ENCODE assay signal across 8 cellular contexts in the genomic region with DNA sequence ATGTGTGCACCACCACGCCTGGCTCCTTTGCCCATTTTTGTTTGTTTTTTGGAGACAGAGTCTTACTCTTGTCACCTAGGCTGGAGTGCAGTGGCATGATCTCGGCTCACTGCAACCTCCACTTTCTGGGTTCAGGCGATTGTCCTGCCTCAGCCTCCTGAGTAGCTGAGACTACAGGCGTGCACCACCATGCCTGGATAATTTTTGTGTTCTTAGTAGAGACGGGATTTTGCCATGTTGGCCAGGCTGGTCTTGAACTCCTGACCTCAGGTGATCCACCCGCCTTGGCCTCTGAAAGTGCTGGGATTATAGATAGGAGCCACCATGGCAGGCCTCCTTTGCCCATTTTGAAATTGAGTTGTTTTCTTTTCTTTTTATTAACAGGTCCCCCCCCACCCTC.
A peak's percentile ranks its signal among the peaks of the same experiment; 100 is the strongest.
DNase-seq lines count a peak whose midpoint lies in the region; ATAC-seq and TF ChIP-seq lines count a peak whose summit lies in the region.
"Not testable (repeated sequence)": the region's sequence is repeated elsewhere in the genome, so short reads cannot be mapped to it uniquely, and the experiment has no call there.

No MANE protein-coding gene starts in this region.

- not testable (repeated sequence) for H3K9me2 ChIP-seq in GM23338 (ENCODE audit: insufficient read depth)

- TF ChIP-seq POLR2A in spleen (IDR thresholded peaks at IDR 0.05); vagina (IDR thresholded peaks at IDR 0.05): not testable (repeated sequence)

- peak overlapping the region; percentile 13; the same call in 1 of the 2 replicates for H3K4me3 ChIP-seq in GM23338
- peak overlapping the region; percentile 57 for H3K4me3 ChIP-seq in endodermal cell (ENCODE audit: low read length)
- not testable (repeated sequence) for H3K4me3 ChIP-seq in right atrium auricular region; lower lobe of right lung; neuronal stem cell (ENCODE audit: low read length in 2 of 2); spleen; vagina

- 69% methylated on average over 6 of the region's 6 CpGs for WGBS in endodermal cell (ENCODE audit: insufficient coverage in 1 of 2, insufficient read length in 1 of 2), 2 experiments
- no CpG with 5 or more reads among the region's 6 CpGs for WGBS in neuronal stem cell (ENCODE audit: extremely low coverage in 2 of 2, insufficient read length in 2 of 2, insufficient replicate concordance in 1 of 2), 2 donors
- WGBS in spleen, 5 donors = 59 to 71% (median 60%) methylated on average over 6 of the region's 6 CpGs

- H3K4me1 Mint-ChIP-seq in GM23338; activated CD4-positive, alpha-beta memory T cell treated with anti-CD3 and anti-CD28 coated beads for 36 hours (ENCODE audit: low read depth); endodermal cell: not testable (repeated sequence)

- not testable (repeated sequence) for H2BK5ac ChIP-seq in neuronal stem cell (ENCODE audit: low read length)

- ATAC-seq in GM23338 = not testable (repeated sequence)
- peak; percentile 1 to 4 for ATAC-seq in lower lobe of right lung

- H3K27ac Mint-ChIP-seq in GM23338; activated CD4-positive, alpha-beta memory T cell treated with anti-CD3 and anti-CD28 coated beads for 36 hours; endodermal cell: not testable (repeated sequence)

- not testable (repeated sequence) for H2BK12ac ChIP-seq in neuronal stem cell (ENCODE audit: low read length)

- H3F3A ChIP-seq in GM23338 (replicated peaks; ENCODE audit: low read depth) = not testable (repeated sequence)

- CTCF ChIA-PET in activated CD4-positive, alpha-beta memory T cell treated with anti-CD3 and anti-CD28 coated beads for 36 hours (lab: Charles Lee) = not testable (repeated sequence)

- H2AFZ ChIP-seq in GM23338; neuronal stem cell (ENCODE audit: low read length): not testable (repeated sequence)

- not testable (repeated sequence) for H3K18ac ChIP-seq in neuronal stem cell (ENCODE audit: low read length)

- H3K9me3 Mint-ChIP-seq in GM23338; activated CD4-positive, alpha-beta memory T cell treated with anti-CD3 and anti-CD28 coated beads for 36 hours; endodermal cell: not testable (repeated sequence)

- peak overlapping the region; percentile 3 for H3K23ac ChIP-seq in neuronal stem cell (ENCODE audit: low read depth, low read length, poor library complexity)

- not testable (repeated sequence) for H3K4me2 ChIP-seq in GM23338; neuronal stem cell (ENCODE audit: insufficient read depth, low read length, poor library complexity, severe bottlenecking)

- H3K36me3 ChIP-seq in GM23338 (ENCODE audit: insufficient read depth) = peaks cover 25% of the 10 kb centered on the region
- not testable (repeated sequence) for H3K36me3 ChIP-seq in endodermal cell (ENCODE audit: control insufficient read depth, insufficient read depth, low read length); right atrium auricular region; lower lobe of right lung; neuronal stem cell (replicated peaks in 1 of 2; ENCODE audit: control insufficient read depth in 2 of 2, insufficient read depth in 2 of 2, low read length in 2 of 2); spleen; vagina

- not testable (repeated sequence) for H4K20me1 ChIP-seq in GM23338 (replicated peaks; ENCODE audit: insufficient read depth)

- intact Hi-C loops in activated CD4-positive, alpha-beta memory T cell treated with anti-CD3 and anti-CD28 coated beads for 36 hours (cut with micrococcal nuclease); lower lobe of right lung (cut with DNase I); spleen (cut with DNase I; ENCODE audit: low total_unique reads); vagina (cut with DNase I): not testable (repeated sequence)

- H2BK120ac ChIP-seq in neuronal stem cell (ENCODE audit: low read depth, low read length) = not testable (repeated sequence)

- not testable (repeated sequence) for H3K9ac ChIP-seq in endodermal cell (ENCODE audit: extremely low read depth, low read length, poor library complexity, severe bottlenecking); neuronal stem cell (ENCODE audit: low read depth, low read length, poor library complexity)

- not testable (repeated sequence) for DNase-seq in GM23338 (ENCODE audit: low spot score); endodermal cell; neuronal stem cell (ENCODE audit: low spot score)
- peak; percentile 15 for DNase-seq in activated CD4-positive, alpha-beta memory T cell treated with anti-CD3 and anti-CD28 coated beads for 36 hours
- DNase-seq in right atrium auricular region (ENCODE audit: low spot score) = peak; percentile 76
- DNase-seq in lower lobe of right lung = peak; percentile 54
- peak; percentile 79 for DNase-seq in spleen
- peak; percentile 94 to 100 for DNase-seq in vagina (ENCODE audit: extremely low spot score in 2 of 2)

- not testable (repeated sequence) for H3K27ac ChIP-seq in GM23338 (ENCODE audit: low read depth); endodermal cell (ENCODE audit: low read depth, low read length); right atrium auricular region; lower lobe of right lung; neuronal stem cell (replicated peaks; ENCODE audit: low read length); spleen; vagina

- H3K4me1 ChIP-seq in GM23338 (ENCODE audit: insufficient read depth); endodermal cell (ENCODE audit: control insufficient read depth, insufficient read depth, low read length); right atrium auricular region; lower lobe of right lung; neuronal stem cell (ENCODE audit: control insufficient read depth in 2 of 2, insufficient read depth in 1 of 2, low read depth in 1 of 2, low read length in 2 of 2); spleen; vagina: not testable (repeated sequence)

- H4K91ac ChIP-seq in neuronal stem cell (ENCODE audit: low read depth, low read length, poor library complexity) = not testable (repeated sequence)

- H3K79me2 ChIP-seq in GM23338 (replicated peaks; ENCODE audit: insufficient read depth) = not testable (repeated sequence)

- not testable (repeated sequence) for H3K36me3 Mint-ChIP-seq in GM23338 (ENCODE audit: low read depth); activated CD4-positive, alpha-beta memory T cell treated with anti-CD3 and anti-CD28 coated beads for 36 hours; endodermal cell (ENCODE audit: low read depth)

- not testable (repeated sequence) for H3K4me3 Mint-ChIP-seq in GM23338; activated CD4-positive, alpha-beta memory T cell treated with anti-CD3 and anti-CD28 coated beads for 36 hours; endodermal cell

- not testable (repeated sequence) for TF ChIP-seq CTCF in GM23338 (conservative IDR thresholded peaks at IDR 0.05; ENCODE audit: low read depth in 2 of 2); endodermal cell (conservative IDR thresholded peaks at IDR 0.05); right atrium auricular region (IDR thresholded peaks at IDR 0.05); lower lobe of right lung (IDR thresholded peaks at IDR 0.05); spleen (IDR thresholded peaks at IDR 0.05 in 8 of 11, conservative IDR thresholded peaks at IDR 0.05 in 3 of 11); vagina (IDR thresholded peaks at IDR 0.05)

- H3K9me3 ChIP-seq in endodermal cell (ENCODE audit: control insufficient read depth, low read length) (peaks cover 86% of the 10 kb centered on the region), right atrium auricular region (peaks cover 0 to 18% of the 10 kb centered on the region in 2 donors), lower lobe of right lung (peaks cover 16% of the 10 kb centered on the region), neuronal stem cell (replicated peaks in 1 of 2; ENCODE audit: control insufficient read depth in 2 of 2, insufficient read depth in 1 of 2, low read depth in 1 of 2, low read length in 2 of 2) (peaks cover 0 to 23% of the 10 kb centered on the region in 2 donors), spleen (peaks cover 12 to 76% (median 66%) of the 10 kb centered on the region in 8 donors)
- not testable (repeated sequence) for H3K9me3 ChIP-seq in vagina

- not testable (repeated sequence) for H3K79me1 ChIP-seq in neuronal stem cell (ENCODE audit: low read depth, low read length)

- H3K27me3 ChIP-seq in GM23338 (ENCODE audit: insufficient read depth); endodermal cell (ENCODE audit: control insufficient read depth, insufficient read depth, low read length, poor library complexity, severe bottlenecking); right atrium auricular region; lower lobe of right lung (ENCODE audit: low read depth); neuronal stem cell (ENCODE audit: control insufficient read depth in 3 of 3, insufficient read depth in 3 of 3, low read depth in 1 of 3, low read length in 3 of 3); spleen (replicated peaks in 1 of 7); vagina: not testable (repeated sequence)

- H3K27me3 Mint-ChIP-seq in GM23338 (ENCODE audit: insufficient read depth, low read depth, poor library complexity); activated CD4-positive, alpha-beta memory T cell treated with anti-CD3 and anti-CD28 coated beads for 36 hours; endodermal cell (ENCODE audit: insufficient read depth): not testable (repeated sequence)

- not testable (repeated sequence) for H2BK15ac ChIP-seq in neuronal stem cell (ENCODE audit: low read length)

- H3K14ac ChIP-seq in neuronal stem cell (ENCODE audit: low read length) = not testable (repeated sequence)

- H2AK5ac ChIP-seq in neuronal stem cell (ENCODE audit: low read depth, low read length) = not testable (repeated sequence)

- not testable (repeated sequence) for H4K8ac ChIP-seq in neuronal stem cell (ENCODE audit: low read depth, low read length)

- POLR2A ChIA-PET in activated CD4-positive, alpha-beta memory T cell treated with anti-CD3 and anti-CD28 coated beads for 36 hours (lab: Charles Lee) = not testable (repeated sequence)

- not testable (repeated sequence) for H3K4ac ChIP-seq in neuronal stem cell (ENCODE audit: low read length)
